8 cellular contexts compared by ENCODE assay signal in genomic region chrX:130902783-130903613, GRCh38. TPM values are rescaled to one million over a fixed set of nuclear protein-coding genes. Genes with fewer than 3 reads are reported as not detected.
DNase-seq lines count a peak whose midpoint lies in the region; ATAC-seq and TF ChIP-seq lines count a peak whose summit lies in the region.

TSS of gene ENOX2 (minus strand) at chrX:130903209. CDS start at chrX:130703216, 199,993 bp downstream.

- peaks cover 2% of the 10 kb centered on the region for H3K36me3 Mint-ChIP-seq in activated CD4-positive, alpha-beta memory T cell treated with anti-CD3 and anti-CD28 coated beads for 36 hours

- H3K4me1 Mint-ChIP-seq in activated CD4-positive, alpha-beta memory T cell treated with anti-CD3 and anti-CD28 coated beads for 36 hours (ENCODE audit: low read depth), result peaks cover 6% of the 10 kb centered on the region

- H3K27me3 Mint-ChIP-seq in activated CD4-positive, alpha-beta memory T cell treated with anti-CD3 and anti-CD28 coated beads for 36 hours, result no peaks in the 10 kb centered on the region

- peak within 1 kb of the TSS; percentile 47 for H3K4me3 ChIP-seq in lower leg skin (ENCODE audit: low read depth, poor library complexity, severe bottlenecking)

- intact Hi-C loops in activated CD4-positive, alpha-beta memory T cell treated with anti-CD3 and anti-CD28 coated beads for 36 hours (cut with micrococcal nuclease), result loop anchor here (1.0 to 5.0 kb wide), 4 partner anchors 46 to 635 kb away; partner anchors contain the start of genes RBMX2, SLC25A14 and ZNF280C
- intact Hi-C loops in lower leg skin (cut with DNase I; ENCODE audit: low total_unique reads), result no loop called here

- no peak for TF ChIP-seq POLR2A in lower leg skin (IDR thresholded peaks at IDR 0.05)

- H3K27ac Mint-ChIP-seq in activated CD4-positive, alpha-beta memory T cell treated with anti-CD3 and anti-CD28 coated beads for 36 hours, result no peak within 1 kb of the TSS

- no peak for TF ChIP-seq CTCF in lower leg skin (IDR thresholded peaks at IDR 0.05)

- CTCF ChIA-PET in activated CD4-positive, alpha-beta memory T cell treated with anti-CD3 and anti-CD28 coated beads for 36 hours (lab: Charles Lee), result interaction anchor here (1.5 kb wide), 1 partner anchor 14 kb away, joined by 4 read pairs; no protein-coding TSS in a partner anchor

- WGBS in lower leg skin, 2 donors, result 0 to 39% methylated on average over 17 to 49 of the region's 50 CpGs

- ATAC-seq in GM19438 (IDR thresholded peaks at IDR 0.05; ENCODE audit: low read depth, unreplicated experiment), result peak; percentile 96
- peak; percentile 94 for ATAC-seq in HG03575 (IDR thresholded peaks at IDR 0.05; ENCODE audit: extremely low read depth, insufficient number of reproducible peaks, low FRiP score, unreplicated experiment)

- no peak within 1 kb of the TSS for H3K4me3 Mint-ChIP-seq in activated CD4-positive, alpha-beta memory T cell treated with anti-CD3 and anti-CD28 coated beads for 36 hours

- peak; percentile 92 for DNase-seq in CD1c-positive myeloid dendritic cell (ENCODE audit: extremely low spot score)
- DNase-seq in NCI-H82 treated with DMSO at 0.1 percent for 48 hours (lab: John Stamatoyannopoulos, UW; ENCODE audit: unreplicated experiment), result peak; percentile 98
- DNase-seq in activated CD4-positive, alpha-beta memory T cell treated with anti-CD3 and anti-CD28 coated beads for 36 hours, result peak; percentile 87
- peak; percentile 92 for DNase-seq in ecto neural progenitor cell (ENCODE audit: low spot score)
- peak; percentile 92 to 97 for DNase-seq in lower leg skin (ENCODE audit: low spot score in 2 of 2)
- DNase-seq in stimulated activated CD4-positive, alpha-beta T cell treated with anti-CD3 and anti-CD28 coated beads, TNF-alpha, amount 100 ng/mL, for 1 hour (ENCODE audit: low read depth in 3 of 3, low spot score in 1 of 3), result peak; percentile 40 to 54 (median 45)

- POLR2A ChIA-PET in activated CD4-positive, alpha-beta memory T cell treated with anti-CD3 and anti-CD28 coated beads for 36 hours (lab: Charles Lee), result no interaction called here

- H3K9me3 Mint-ChIP-seq in activated CD4-positive, alpha-beta memory T cell treated with anti-CD3 and anti-CD28 coated beads for 36 hours, result no peaks in the 10 kb centered on the region

RNA-seq across cellular contexts. Expression of gene ENOX2, which starts in this region (rescaled TPM):
- total RNA-seq in activated CD4-positive, alpha-beta memory T cell treated with anti-CD3 and anti-CD28 coated beads for 36 hours, result 10 to 100 TPM; 12.3 to 13.3 TPM
- total RNA-seq in lower leg skin, result 1 to 10 TPM; 6.5 to 9.5 (median 8.3) TPM

Comparison
In these comparisons a context has a peak if more than half of its experiments do, and no peak if none do; other contexts are left out.
1. Peak in every context shown above with its lines: DNase-seq, ATAC-seq and H3K4me3 ChIP-seq.
2. DNase-seq: peak in every context shown above with its lines; median percentile 98 in NCI-H82 treated with DMSO at 0.1 percent for 48 hours; 94 in lower leg skin; 92 in CD1c-positive myeloid dendritic cell; 92 in ecto neural progenitor cell; 87 in activated CD4-positive, alpha-beta memory T cell treated with anti-CD3 and anti-CD28 coated beads for 36 hours; 45 in stimulated activated CD4-positive, alpha-beta T cell treated with anti-CD3 and anti-CD28 coated beads, TNF-alpha, amount 100 ng/mL, for 1 hour.